In genomic region chr13:113404723-113405471, GRCh38 we compare ENCODE assay signal across 18 cellular contexts. TPM values are rescaled to one million over a fixed set of nuclear protein-coding genes. Genes with fewer than 3 reads are reported as not detected.
DNase-seq lines count a peak whose midpoint lies in the region; ATAC-seq and TF ChIP-seq lines count a peak whose summit lies in the region.
"Had no signal": no experiment of that assay in that cellular context is flagged by ENCODE, and none has a peak within 500 bp of the region (broad histone marks: within the 10 kb centered on the region; RNA-seq: fewer than 3 reads in every experiment).

No MANE protein-coding gene starts in this region.

- H2AFZ ChIP-seq in mesenchymal stem cell (ENCODE audit: low read depth, low read length), result no peak overlapping the region

- no peak overlapping the region for H3K14ac ChIP-seq in mesenchymal stem cell (ENCODE audit: low read length in 2 of 2)

- intact Hi-C loops in sigmoid colon (cut with DNase I), result no loop called here

- H3K9me3 ChIP-seq in sigmoid colon (no peaks in the 10 kb centered on the region), mesenchymal stem cell (ENCODE audit: control insufficient read depth, low read length) (no peaks in the 10 kb centered on the region)
- H3K9me3 ChIP-seq: A549, MG63 had no signal

- H3K23ac ChIP-seq in mesenchymal stem cell (ENCODE audit: low read length in 2 of 2), result no peak overlapping the region

- H2BK12ac ChIP-seq in mesenchymal stem cell (ENCODE audit: low read length in 2 of 2), result no peak overlapping the region

- peaks cover 3% of the 10 kb centered on the region for H3K27me3 Mint-ChIP-seq in activated naive CD8-positive, alpha-beta T cell treated with anti-CD3 and anti-CD28 coated beads, Interleukin-2, amount 50 U/mL, for 24 hours
- no peaks in the 10 kb centered on the region for H3K27me3 Mint-ChIP-seq in activated CD8-positive, alpha-beta T cell treated with anti-CD3 and anti-CD28 coated beads, Interleukin-2, amount 10 ng/mL, durations not matched to agents 7 days and 5 days (ENCODE audit: low read depth)
- H3K27me3 Mint-ChIP-seq: central memory CD8-positive, alpha-beta T cell had no signal

- H3K4me2 ChIP-seq in mesenchymal stem cell (ENCODE audit: low read length, poor library complexity, severe bottlenecking), result no peak overlapping the region
- H3K4me2 ChIP-seq: A549 had no signal

- no peaks in the 10 kb centered on the region for H3K4me1 Mint-ChIP-seq in activated naive CD8-positive, alpha-beta T cell treated with anti-CD3 and anti-CD28 coated beads, Interleukin-2, amount 50 U/mL, for 24 hours
- H3K4me1 Mint-ChIP-seq in activated CD8-positive, alpha-beta T cell treated with anti-CD3 and anti-CD28 coated beads, Interleukin-2, amount 10 ng/mL, durations not matched to agents 7 days and 5 days (ENCODE audit: low read depth), result no peaks in the 10 kb centered on the region
- H3K4me1 Mint-ChIP-seq: CD8-positive, alpha-beta memory T cell; central memory CD8-positive, alpha-beta T cell had no signal

- DNase-seq in NCI-H1436 (lab: John Stamatoyannopoulos, UW) (peak; percentile 22), NCI-H1436 treated with DMSO at 0.1 percent for 48 hours (lab: John Stamatoyannopoulos, UW) (no peak), NCI-H146 treated with DMSO at 0.1 percent for 48 hours (lab: John Stamatoyannopoulos, UW; ENCODE audit: unreplicated experiment) (peak; percentile 74), sigmoid colon (peak; percentile 53), GM13976 (ENCODE audit: low spot score) (no peak), mesenchymal stem cell (no peak)
- no peak for DNase-seq in activated naive CD8-positive, alpha-beta T cell treated with anti-CD3 and anti-CD28 coated beads, Interleukin-2, amount 50 U/mL, for 24 hours
- no peak for DNase-seq in activated CD8-positive, alpha-beta T cell treated with anti-CD3 and anti-CD28 coated beads, Interleukin-2, amount 10 ng/mL, durations not matched to agents 7 days and 5 days
- DNase-seq: activated CD4-positive, CD25-positive, alpha-beta regulatory T cell treated with anti-CD3 and anti-CD28 coated beads, Interleukin-2, amount 50 U/mL, for 72 hours; CD8-positive, alpha-beta memory T cell; GF-D8; MG63; stimulated activated CD4-positive, alpha-beta T cell treated with anti-CD3 and anti-CD28 coated beads, Interleukin-1b, Interleukin-23, amount 100 ng/mL, for 48 hours; T-helper 2 cell; trophoblast cell had no signal

- no peak overlapping the region for H2BK15ac ChIP-seq in mesenchymal stem cell (ENCODE audit: low read depth, poor library complexity, severe bottlenecking)

- no peaks in the 10 kb centered on the region for H3K36me3 Mint-ChIP-seq in activated naive CD8-positive, alpha-beta T cell treated with anti-CD3 and anti-CD28 coated beads, Interleukin-2, amount 50 U/mL, for 24 hours (ENCODE audit: low read depth)
- H3K36me3 Mint-ChIP-seq in activated CD8-positive, alpha-beta T cell treated with anti-CD3 and anti-CD28 coated beads, Interleukin-2, amount 10 ng/mL, durations not matched to agents 7 days and 5 days (ENCODE audit: low read depth), result no peaks in the 10 kb centered on the region
- H3K36me3 Mint-ChIP-seq: CD8-positive, alpha-beta memory T cell had no signal

- no peak overlapping the region for H2AK5ac ChIP-seq in mesenchymal stem cell (ENCODE audit: low read length, severe bottlenecking)

- TF ChIP-seq CTCF in sigmoid colon (IDR thresholded peaks at IDR 0.05), result no peak
- TF ChIP-seq CTCF in GM13976 (IDR thresholded peaks at IDR 0.05; ENCODE audit: borderline replicate concordance, control extremely low read depth, extremely low read depth, insufficient read depth, missing control alignments), result no peak

- no peak overlapping the region for H2BK120ac ChIP-seq in mesenchymal stem cell (ENCODE audit: low read depth, low read length)

- no peak overlapping the region for H2BK5ac ChIP-seq in mesenchymal stem cell (ENCODE audit: low read depth, low read length, poor library complexity, severe bottlenecking)

- H3K27ac ChIP-seq in sigmoid colon (no peak overlapping the region), mesenchymal stem cell (ENCODE audit: low read length, poor library complexity, severe bottlenecking) (no peak overlapping the region)
- H3K27ac ChIP-seq: A549 had no signal

- H3K27me3 ChIP-seq in sigmoid colon, result peaks cover 0 to 12% (median 0%) of the 10 kb centered on the region in 3 donors
- H3K27me3 ChIP-seq in mesenchymal stem cell (ENCODE audit: control insufficient read depth in 1 of 2, insufficient read depth in 1 of 2, low read length in 2 of 2), result peaks cover 5 to 47% of the 10 kb centered on the region in 2 experiments
- H3K27me3 ChIP-seq: MG63 had no signal

- H3K18ac ChIP-seq in mesenchymal stem cell (ENCODE audit: low read depth in 1 of 2, low read length in 2 of 2), result no peak overlapping the region

- POLR2A ChIA-PET in activated CD8-positive, alpha-beta T cell treated with anti-CD3 and anti-CD28 coated beads, Interleukin-2, amount 10 ng/mL, durations not matched to agents 7 days and 5 days (lab: Charles Lee), result no interaction called here

- H4K91ac ChIP-seq in mesenchymal stem cell (ENCODE audit: low read length), result no peak overlapping the region

- CTCF ChIA-PET in activated CD8-positive, alpha-beta T cell treated with anti-CD3 and anti-CD28 coated beads, Interleukin-2, amount 10 ng/mL, durations not matched to agents 7 days and 5 days (lab: Charles Lee), result no interaction called here

- H3K4me1 ChIP-seq in sigmoid colon (peaks cover 0 to 13% (median 6%) of the 10 kb centered on the region in 4 donors), mesenchymal stem cell (ENCODE audit: control insufficient read depth, insufficient read depth, low read depth, low read length) (peaks cover 11% of the 10 kb centered on the region)
- H3K4me1 ChIP-seq: A549 had no signal

- no peak overlapping the region for H3K4me3 ChIP-seq in sigmoid colon
- H3K4me3 ChIP-seq in mesenchymal stem cell (ENCODE audit: insufficient read depth in 1 of 2, low read depth in 1 of 2, low read length in 2 of 2), result no peak overlapping the region
- H3K4me3 ChIP-seq: A549, MG63 had no signal

- H3K36me3 ChIP-seq in sigmoid colon, result no peaks in the 10 kb centered on the region
- no peaks in the 10 kb centered on the region for H3K36me3 ChIP-seq in mesenchymal stem cell (ENCODE audit: control insufficient read depth in 1 of 2, insufficient read depth in 2 of 2, low read depth in 1 of 2, low read length in 2 of 2)
- H3K36me3 ChIP-seq: MG63 had no signal

- in situ Hi-C loops in GM13976 (cut with MboI; ENCODE audit: low sequenced_read_pairs, unreplicated experiment), result no loop called here

- 74 to 88% methylated on average over 34 of the region's 34 CpGs for WGBS in sigmoid colon, 2 donors
- 84% methylated on average over 32 of the region's 34 CpGs for WGBS in mesenchymal stem cell

- H3K27ac Mint-ChIP-seq in activated naive CD8-positive, alpha-beta T cell treated with anti-CD3 and anti-CD28 coated beads, Interleukin-2, amount 50 U/mL, for 24 hours, result no peak overlapping the region
- H3K27ac Mint-ChIP-seq in activated CD8-positive, alpha-beta T cell treated with anti-CD3 and anti-CD28 coated beads, Interleukin-2, amount 10 ng/mL, durations not matched to agents 7 days and 5 days, result no peak overlapping the region

- no peaks in the 10 kb centered on the region for H3K9me3 Mint-ChIP-seq in activated naive CD8-positive, alpha-beta T cell treated with anti-CD3 and anti-CD28 coated beads, Interleukin-2, amount 50 U/mL, for 24 hours
- H3K9me3 Mint-ChIP-seq in activated CD8-positive, alpha-beta T cell treated with anti-CD3 and anti-CD28 coated beads, Interleukin-2, amount 10 ng/mL, durations not matched to agents 7 days and 5 days (ENCODE audit: insufficient read depth), result no peaks in the 10 kb centered on the region
- H3K9me3 Mint-ChIP-seq: CD8-positive, alpha-beta memory T cell; central memory CD8-positive, alpha-beta T cell had no signal

- no peaks in the 10 kb centered on the region for H3K79me1 ChIP-seq in mesenchymal stem cell (replicated peaks; ENCODE audit: low read length, poor library complexity, severe bottlenecking)

- TF ChIP-seq POLR2A in sigmoid colon (IDR thresholded peaks at IDR 0.05), result no peak

- peak; percentile 2 for ATAC-seq in activated naive CD8-positive, alpha-beta T cell treated with anti-CD3 and anti-CD28 coated beads, Interleukin-2, amount 50 U/mL, for 24 hours
- ATAC-seq in activated CD8-positive, alpha-beta T cell treated with anti-CD3 and anti-CD28 coated beads, Interleukin-2, amount 10 ng/mL, durations not matched to agents 7 days and 5 days, result no peak

- no peak overlapping the region for H3K9ac ChIP-seq in mesenchymal stem cell (ENCODE audit: low read length)

- TF ChIP-seq EP300 in sigmoid colon (IDR thresholded peaks at IDR 0.05), result no peak

- no peak overlapping the region for H3K4ac ChIP-seq in mesenchymal stem cell (ENCODE audit: low read depth in 1 of 2, low read length in 2 of 2)

- no peak overlapping the region for H4K8ac ChIP-seq in mesenchymal stem cell (ENCODE audit: low read length)

- no peak overlapping the region for H3K4me3 Mint-ChIP-seq in activated naive CD8-positive, alpha-beta T cell treated with anti-CD3 and anti-CD28 coated beads, Interleukin-2, amount 50 U/mL, for 24 hours
- H3K4me3 Mint-ChIP-seq in activated CD8-positive, alpha-beta T cell treated with anti-CD3 and anti-CD28 coated beads, Interleukin-2, amount 10 ng/mL, durations not matched to agents 7 days and 5 days, result no peak overlapping the region
- H3K4me3 Mint-ChIP-seq: CD8-positive, alpha-beta memory T cell; central memory CD8-positive, alpha-beta T cell had no signal

RNA-seq across cellular contexts. Expression of gene GRTP1, which starts 41.0 kb away (rescaled TPM):
- total RNA-seq in sigmoid colon, result 1 to 10 TPM; 6.7 to 9.9 (median 8.3) TPM
- 10 to 100 TPM; 29.3 to 52.5 (median 39.6) TPM for polyA plus RNA-seq in sigmoid colon
- total RNA-seq in activated CD8-positive, alpha-beta T cell treated with anti-CD3 and anti-CD28 coated beads, Interleukin-2, amount 10 ng/mL, durations not matched to agents 7 days and 5 days, result not detected
- 0.32 TPM for polyA plus RNA-seq in mesenchymal stem cell (2013, experiment 1 of 2)
- 0.23 TPM for polyA plus RNA-seq in mesenchymal stem cell (2013, experiment 2 of 2)
- total RNA-seq: CD8-positive, alpha-beta memory T cell; myocyte had no signal
- polyA plus RNA-seq: CD8-positive, alpha-beta memory T cell had no signal

RNA-seq across cellular contexts. Expression of gene ADPRHL1, which starts 48.4 kb away (rescaled TPM):
- 1 to 10 TPM; 2.3 to 7.8 (median 4.5) TPM for total RNA-seq in sigmoid colon
- 1 to 10 TPM; 1.2 to 4.9 (median 4.2) TPM for polyA plus RNA-seq in sigmoid colon
- under 1 TPM; 0.73 to 0.87 TPM for total RNA-seq in activated CD8-positive, alpha-beta T cell treated with anti-CD3 and anti-CD28 coated beads, Interleukin-2, amount 10 ng/mL, durations not matched to agents 7 days and 5 days
- polyA plus RNA-seq in mesenchymal stem cell (2013, experiment 1 of 2), result 0.48 TPM
- 0.49 TPM for polyA plus RNA-seq in mesenchymal stem cell (2013, experiment 2 of 2)

Comparison
In these comparisons a context has a peak if more than half of its experiments do, and no peak if none do; other contexts are left out.
1. DNase-seq: peak in NCI-H1436 (single experiment), NCI-H146 treated with DMSO at 0.1 percent for 48 hours (single experiment) and sigmoid colon (single experiment); none in NCI-H1436 treated with DMSO at 0.1 percent for 48 hours (single experiment), activated naive CD8-positive, alpha-beta T cell treated with anti-CD3 and anti-CD28 coated beads, Interleukin-2, amount 50 U/mL, for 24 hours (single experiment), activated CD8-positive, alpha-beta T cell treated with anti-CD3 and anti-CD28 coated beads, Interleukin-2, amount 10 ng/mL, durations not matched to agents 7 days and 5 days (single experiment), GM13976 (single experiment) and mesenchymal stem cell (single experiment).
2. RNA of gene GRTP1, which starts 41.0 kb away (total RNA-seq): 6.7 to 9.9 TPM in sigmoid colon; not detected in activated CD8-positive, alpha-beta T cell treated with anti-CD3 and anti-CD28 coated beads, Interleukin-2, amount 10 ng/mL, durations not matched to agents 7 days and 5 days; every median in the first group is over 4 times any median in the second.